Comparison of ENCODE assay signal across 13 cellular contexts in genomic region chr14:20945153-20945552, GRCh38. TPM values are rescaled to one million over a fixed set of nuclear protein-coding genes. Genes with fewer than 3 reads are reported as not detected.
"Had no signal": no experiment of that assay in that cellular context is flagged by ENCODE, and none has a peak within 500 bp of the region (broad histone marks: within the 10 kb centered on the region; RNA-seq: fewer than 3 reads in every experiment).

No MANE protein-coding gene starts in this region.

RNA-seq across cellular contexts. Expression of gene RNASE2, which starts 10.1 kb away (rescaled TPM):
- total RNA-seq: activated naive CD8-positive, alpha-beta T cell treated with anti-CD3 and anti-CD28 coated beads for 36 hours; astrocyte; dermis microvascular lymphatic vessel endothelial cell; foreskin keratinocyte; glomerular endothelial cell; mammary epithelial cell; thyroid gland; WTC11 had no signal
- polyA plus RNA-seq: foreskin keratinocyte, mammary epithelial cell had no signal

RNA-seq across cellular contexts. Expression of gene SLC39A2, which starts 53.9 kb away (rescaled TPM):
- total RNA-seq: dermis microvascular lymphatic vessel endothelial cell, foreskin keratinocyte, glomerular endothelial cell, kidney, mammary epithelial cell, subcutaneous adipose tissue, thyroid gland, WTC11 had no signal

RNA-seq across cellular contexts. Expression of gene RNASE3, which starts 54.0 kb away (rescaled TPM):
- total RNA-seq: activated naive CD8-positive, alpha-beta T cell treated with anti-CD3 and anti-CD28 coated beads for 36 hours; astrocyte; dermis microvascular lymphatic vessel endothelial cell; foreskin keratinocyte; glomerular endothelial cell; mammary epithelial cell; ovary; prostate gland; subcutaneous adipose tissue; thyroid gland; ureter; WTC11 had no signal
- polyA plus RNA-seq: foreskin keratinocyte, mammary epithelial cell had no signal
